Comparison of ENCODE assay signal across 13 cellular contexts in the genomic region with DNA sequence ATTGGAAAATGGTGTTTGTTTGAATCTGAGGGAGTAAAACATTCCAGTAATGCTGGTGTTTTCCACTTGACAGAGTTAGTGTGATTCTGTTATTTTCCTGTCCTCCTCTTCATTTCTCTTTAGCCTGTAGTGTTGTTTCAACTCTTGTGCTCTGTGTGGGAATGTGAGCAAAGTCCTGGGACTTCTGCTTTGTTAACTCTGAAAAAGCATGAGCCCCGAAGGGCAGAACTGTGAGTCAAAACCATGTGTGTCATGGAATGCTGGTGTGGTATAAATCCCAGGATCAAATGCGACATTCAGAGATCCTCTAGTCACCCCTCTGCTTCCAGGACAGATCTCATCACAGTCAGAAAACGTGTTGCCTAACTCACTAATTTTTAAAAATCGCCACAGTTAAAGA. TPM values are rescaled to one million over a fixed set of nuclear protein-coding genes. Genes with fewer than 3 reads are reported as not detected.
DNase-seq lines count a peak whose midpoint lies in the region; ATAC-seq lines count a peak whose summit lies in the region.
"Had no signal": no experiment of that assay in that cellular context is flagged by ENCODE, and none has a peak within 500 bp of the region (broad histone marks: within the 10 kb centered on the region; RNA-seq: fewer than 3 reads in every experiment).

No MANE protein-coding gene starts in this region.

- DNase-seq in CD1c-positive myeloid dendritic cell (ENCODE audit: extremely low spot score) (peak; percentile 21), RPMI7951 (ENCODE audit: low read depth) (peak; percentile 93), epidermal melanocyte (ENCODE audit: insufficient read length, low spot score) (peak; percentile 49), myocyte (ENCODE audit: low read depth) (peak; percentile 46), NCI-H1092 treated with DMSO at 0.1 percent for 48 hours (lab: John Stamatoyannopoulos, UW) (no peak)
- no peak for DNase-seq in activated CD8-positive, alpha-beta memory T cell treated with anti-CD3 and anti-CD28 coated beads, Interleukin-2, amount 50 U/mL, for 4 hours
- no peak for DNase-seq in stimulated activated CD4-positive, alpha-beta T cell treated with anti-CD3 and anti-CD28 coated beads, Interleukin-1b, Interleukin-23, amount 100 ng/mL, for 48 hours
- DNase-seq: activated CD4-positive, alpha-beta T cell treated with anti-CD3 and anti-CD28 coated beads, Interleukin-2, amount 10 ng/mL, durations not matched to agents 7 days and 5 days; activated naive CD4-positive, alpha-beta T cell; hippocampal formation; NCI-H1436 had no signal

- no peak for ATAC-seq in HG03280 (IDR thresholded peaks at IDR 0.05; ENCODE audit: unreplicated experiment)
- ATAC-seq: sciatic nerve had no signal

RNA-seq across cellular contexts. Expression of a gene that starts 8.9 kb away (rescaled TPM):
- total RNA-seq in RPMI7951 (2014; rRNA removed; shearing (Covaris generic)): 130 and 137 TPM in 2 replicates
- 9.0 and 10.1 TPM in 2 replicates for total RNA-seq in myocyte
- polyA plus RNA-seq in myocyte (2012): 101 TPM

Comparison
In these comparisons a context has a peak if more than half of its experiments do, and no peak if none do; other contexts are left out.
1. DNase-seq: peak in CD1c-positive myeloid dendritic cell (single experiment), RPMI7951 (single experiment), epidermal melanocyte (single experiment) and myocyte (single experiment); none in NCI-H1092 treated with DMSO at 0.1 percent for 48 hours (single experiment), activated CD8-positive, alpha-beta memory T cell treated with anti-CD3 and anti-CD28 coated beads, Interleukin-2, amount 50 U/mL, for 4 hours (single experiment) and stimulated activated CD4-positive, alpha-beta T cell treated with anti-CD3 and anti-CD28 coated beads, Interleukin-1b, Interleukin-23, amount 100 ng/mL, for 48 hours (single experiment).
2. RNA of a gene that starts 8.9 kb away (total RNA-seq): 130 to 137 TPM in RPMI7951; 9.0 to 10.1 TPM in myocyte; every median in the first group is over 10 times any median in the second.